1 cellular context compared by ENCODE assay signal in the genomic region with DNA sequence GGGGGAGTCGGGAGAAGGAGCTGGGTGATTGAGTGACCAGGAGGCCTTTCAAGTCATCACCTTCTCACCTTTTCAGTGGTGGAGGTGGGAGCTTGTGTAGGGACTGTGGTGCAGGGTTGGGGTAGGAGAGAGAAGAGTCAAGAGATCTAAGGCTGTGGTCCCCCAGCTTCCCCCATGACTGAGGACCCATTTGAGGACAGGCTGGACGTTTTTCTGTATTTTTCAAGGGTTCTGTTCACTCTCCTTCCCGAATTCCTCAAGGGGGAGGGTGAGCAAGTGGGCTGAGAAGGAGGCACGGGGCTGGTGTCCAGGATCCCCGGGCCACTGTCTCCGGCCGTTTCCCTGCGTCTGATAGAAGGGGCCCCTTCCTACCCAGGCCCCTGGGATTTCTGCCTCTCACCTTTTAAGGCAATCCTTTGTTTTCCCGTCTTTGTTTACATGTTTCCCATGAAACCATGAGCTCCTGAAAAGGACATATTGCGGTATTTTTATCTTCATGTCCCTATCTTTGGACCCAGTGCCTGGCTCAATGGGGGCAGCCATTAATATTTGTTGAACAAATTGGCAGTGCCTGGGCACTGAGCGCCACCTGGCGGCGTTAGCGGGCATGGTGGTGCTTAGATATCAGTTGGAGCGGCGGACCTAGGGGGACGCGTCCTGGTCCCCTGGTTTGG.
A peak's percentile ranks its signal among the peaks of the same experiment; 100 is the strongest.
TF ChIP-seq lines count a peak whose summit lies in the region.

No MANE protein-coding gene starts in this region.

TF ChIP-seq in HepG2, 621 proteins besides CTCF, POLR2A, EP300 and RAD21 (continued from another document and continues in another):
- TF ChIP-seq, protein P1, sequence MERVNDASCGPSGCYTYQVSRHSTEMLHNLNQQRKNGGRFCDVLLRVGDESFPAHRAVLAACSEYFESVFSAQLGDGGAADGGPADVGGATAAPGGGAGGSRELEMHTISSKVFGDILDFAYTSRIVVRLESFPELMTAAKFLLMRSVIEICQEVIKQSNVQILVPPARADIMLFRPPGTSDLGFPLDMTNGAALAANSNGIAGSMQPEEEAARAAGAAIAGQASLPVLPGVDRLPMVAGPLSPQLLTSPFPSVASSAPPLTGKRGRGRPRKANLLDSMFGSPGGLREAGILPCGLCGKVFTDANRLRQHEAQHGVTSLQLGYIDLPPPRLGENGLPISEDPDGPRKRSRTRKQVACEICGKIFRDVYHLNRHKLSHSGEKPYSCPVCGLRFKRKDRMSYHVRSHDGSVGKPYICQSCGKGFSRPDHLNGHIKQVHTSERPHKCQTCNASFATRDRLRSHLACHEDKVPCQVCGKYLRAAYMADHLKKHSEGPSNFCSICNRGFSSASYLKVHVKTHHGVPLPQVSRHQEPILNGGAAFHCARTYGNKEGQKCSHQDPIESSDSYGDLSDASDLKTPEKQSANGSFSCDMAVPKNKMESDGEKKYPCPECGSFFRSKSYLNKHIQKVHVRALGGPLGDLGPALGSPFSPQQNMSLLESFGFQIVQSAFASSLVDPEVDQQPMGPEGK (CRISPR knock-in tag; IDR thresholded peaks at IDR 0.05) = peak; percentile 74
- TF ChIP-seq, protein P2, sequence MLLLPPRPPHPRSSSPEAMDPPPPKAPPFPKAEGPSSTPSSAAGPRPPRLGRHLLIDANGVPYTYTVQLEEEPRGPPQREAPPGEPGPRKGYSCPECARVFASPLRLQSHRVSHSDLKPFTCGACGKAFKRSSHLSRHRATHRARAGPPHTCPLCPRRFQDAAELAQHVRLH (CRISPR knock-in tag; IDR thresholded peaks at IDR 0.05; ENCODE audit: borderline replicate concordance, low read depth) = peak; percentile 62; the same call in 1 of the 2 replicates
- TF ChIP-seq TOPORS (CRISPR knock-in tag; IDR thresholded peaks at IDR 0.05) (no peak), ZNF564 (CRISPR knock-in tag; IDR thresholded peaks at IDR 0.05) (0 out of 2 replicates have a peak, but pooled peaks have one; percentile 31), IRF2 (CRISPR knock-in tag; IDR thresholded peaks at IDR 0.05) (peak; percentile 76; the same call in 1 of the 2 replicates), MAZ (IDR thresholded peaks at IDR 0.05; ENCODE audit: borderline replicate concordance, low read depth, low read length) (0 out of 2 replicates have a peak, but pooled peaks have one; percentile 39), MAZ (CRISPR knock-in tag; IDR thresholded peaks at IDR 0.05; ENCODE audit: low read depth) (peak; percentile 59; the same call in 1 of the 2 replicates), ZBTB7A (CRISPR knock-in tag; IDR thresholded peaks at IDR 0.05) (0 out of 2 replicates have a peak, but pooled peaks have one; percentile 46), ZNF333 (CRISPR knock-in tag; IDR thresholded peaks at IDR 0.05; ENCODE audit: borderline replicate concordance) (0 out of 2 replicates have a peak, but pooled peaks have one; percentile 39), ZBTB7B (CRISPR knock-in tag; IDR thresholded peaks at IDR 0.05) (peak; percentile 40; the same call in 1 of the 2 replicates), HNF4A (CRISPR knock-in tag; IDR thresholded peaks at IDR 0.05) (peak; percentile 46), MLLT10 (CRISPR knock-in tag; IDR thresholded peaks at IDR 0.05) (no peak), SAP130 (CRISPR knock-in tag; IDR thresholded peaks at IDR 0.05; ENCODE audit: low read depth) (peak; percentile 31; the same call in 1 of the 2 replicates), ZNF235 (CRISPR knock-in tag; IDR thresholded peaks at IDR 0.05; ENCODE audit: borderline replicate concordance) (no peak), SOX5 (CRISPR knock-in tag; IDR thresholded peaks at IDR 0.05; ENCODE audit: borderline replicate concordance) (peak; percentile 15; the same call in 1 of the 2 replicates), HOXA5 (CRISPR knock-in tag; IDR thresholded peaks at IDR 0.05) (peak; percentile 61; the same call in 1 of the 2 replicates), SMC3 (IDR thresholded peaks at IDR 0.05; ENCODE audit: low read length) (peak; percentile 100), ZNF724P (CRISPR knock-in tag; IDR thresholded peaks at IDR 0.05; ENCODE audit: borderline replicate concordance) (0 out of 2 replicates have a peak, but pooled peaks have one; percentile 44), DMAP1 (CRISPR knock-in tag; IDR thresholded peaks at IDR 0.05) (no peak), ZNF883 (CRISPR knock-in tag; IDR thresholded peaks at IDR 0.05; ENCODE audit: not compliant biosample characterization) (peak; percentile 41), THAP11 (CRISPR knock-in tag; IDR thresholded peaks at IDR 0.05) (0 out of 2 replicates have a peak, but pooled peaks have one; percentile 26), ZSCAN9 (CRISPR knock-in tag; IDR thresholded peaks at IDR 0.05; ENCODE audit: borderline replicate concordance) (0 out of 2 replicates have a peak, but pooled peaks have one; percentile 37), PITX1 (CRISPR knock-in tag; IDR thresholded peaks at IDR 0.05) (0 out of 2 replicates have a peak, but pooled peaks have one; percentile 19), PTBP1 (IDR thresholded peaks at IDR 0.05; ENCODE audit: low read depth, low read length, poor library complexity, severe bottlenecking) (no peak), BORCS8-MEF2B (CRISPR knock-in tag; IDR thresholded peaks at IDR 0.05) (peak; percentile 61; the same call in 1 of the 2 replicates), ZNF619 (CRISPR knock-in tag; IDR thresholded peaks at IDR 0.05) (0 out of 2 replicates have a peak, but pooled peaks have one; percentile 38), MTA3 (CRISPR knock-in tag; IDR thresholded peaks at IDR 0.05) (no peak), ZFP36 (IDR thresholded peaks at IDR 0.05; ENCODE audit: borderline replicate concordance, low read depth, low read length, partially characterized antibody) (peak; percentile 75), KDM4B (CRISPR knock-in tag; IDR thresholded peaks at IDR 0.05) (0 out of 2 replicates have a peak, but pooled peaks have one; percentile 28), KAT8 (CRISPR knock-in tag; IDR thresholded peaks at IDR 0.05) (peak; percentile 80), KDM1A (CRISPR knock-in tag; IDR thresholded peaks at IDR 0.05) (no peak), ZNF331 (CRISPR knock-in tag; IDR thresholded peaks at IDR 0.05) (peak; percentile 50; the same call in 1 of the 2 replicates), SRF (IDR thresholded peaks at IDR 0.05; ENCODE audit: low read depth, low read length) (peak; percentile 96), POLR2G (IDR thresholded peaks at IDR 0.05; ENCODE audit: low read depth, low read length) (no peak), ZFP36L1 (CRISPR knock-in tag; IDR thresholded peaks at IDR 0.05) (0 out of 2 replicates have a peak, but pooled peaks have one; percentile 19), TARDBP (CRISPR knock-in tag; IDR thresholded peaks at IDR 0.05) (peak; percentile 54; the same call in 1 of the 2 replicates), SRSF4 (IDR thresholded peaks at IDR 0.05; ENCODE audit: low read depth, low read length, poor library complexity, severe bottlenecking) (no peak), MIXL1 (CRISPR knock-in tag; IDR thresholded peaks at IDR 0.05) (peak; percentile 67), ZNF225 (CRISPR knock-in tag; IDR thresholded peaks at IDR 0.05) (peak; percentile 41; the same call in 1 of the 2 replicates), CHD2 (IDR thresholded peaks at IDR 0.05; ENCODE audit: low read depth, low read length) (0 out of 2 replicates have a peak, but pooled peaks have one; percentile 25), MXI1 (IDR thresholded peaks at IDR 0.05; ENCODE audit: borderline replicate concordance, low read depth, low read length) (peak; percentile 32; the same call in 1 of the 3 replicates), PHF21A (CRISPR knock-in tag; IDR thresholded peaks at IDR 0.05) (no peak)
- TF ChIP-seq, protein P3, sequence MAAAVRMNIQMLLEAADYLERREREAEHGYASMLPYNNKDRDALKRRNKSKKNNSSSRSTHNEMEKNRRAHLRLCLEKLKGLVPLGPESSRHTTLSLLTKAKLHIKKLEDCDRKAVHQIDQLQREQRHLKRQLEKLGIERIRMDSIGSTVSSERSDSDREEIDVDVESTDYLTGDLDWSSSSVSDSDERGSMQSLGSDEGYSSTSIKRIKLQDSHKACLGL (CRISPR knock-in tag; IDR thresholded peaks at IDR 0.05) = peak; percentile 35; the same call in 1 of the 2 replicates
- TF ChIP-seq, protein P4, sequence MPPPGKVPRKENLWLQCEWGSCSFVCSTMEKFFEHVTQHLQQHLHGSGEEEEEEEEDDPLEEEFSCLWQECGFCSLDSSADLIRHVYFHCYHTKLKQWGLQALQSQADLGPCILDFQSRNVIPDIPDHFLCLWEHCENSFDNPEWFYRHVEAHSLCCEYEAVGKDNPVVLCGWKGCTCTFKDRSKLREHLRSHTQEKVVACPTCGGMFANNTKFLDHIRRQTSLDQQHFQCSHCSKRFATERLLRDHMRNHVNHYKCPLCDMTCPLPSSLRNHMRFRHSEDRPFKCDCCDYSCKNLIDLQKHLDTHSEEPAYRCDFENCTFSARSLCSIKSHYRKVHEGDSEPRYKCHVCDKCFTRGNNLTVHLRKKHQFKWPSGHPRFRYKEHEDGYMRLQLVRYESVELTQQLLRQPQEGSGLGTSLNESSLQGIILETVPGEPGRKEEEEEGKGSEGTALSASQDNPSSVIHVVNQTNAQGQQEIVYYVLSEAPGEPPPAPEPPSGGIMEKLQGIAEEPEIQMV (CRISPR knock-in tag; IDR thresholded peaks at IDR 0.05; ENCODE audit: low read depth) = peak; percentile 96
- TF ChIP-seq, protein P5, sequence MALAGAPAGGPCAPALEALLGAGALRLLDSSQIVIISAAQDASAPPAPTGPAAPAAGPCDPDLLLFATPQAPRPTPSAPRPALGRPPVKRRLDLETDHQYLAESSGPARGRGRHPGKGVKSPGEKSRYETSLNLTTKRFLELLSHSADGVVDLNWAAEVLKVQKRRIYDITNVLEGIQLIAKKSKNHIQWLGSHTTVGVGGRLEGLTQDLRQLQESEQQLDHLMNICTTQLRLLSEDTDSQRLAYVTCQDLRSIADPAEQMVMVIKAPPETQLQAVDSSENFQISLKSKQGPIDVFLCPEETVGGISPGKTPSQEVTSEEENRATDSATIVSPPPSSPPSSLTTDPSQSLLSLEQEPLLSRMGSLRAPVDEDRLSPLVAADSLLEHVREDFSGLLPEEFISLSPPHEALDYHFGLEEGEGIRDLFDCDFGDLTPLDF (CRISPR knock-in tag; IDR thresholded peaks at IDR 0.05) = no peak
- TF ChIP-seq, protein P6, sequence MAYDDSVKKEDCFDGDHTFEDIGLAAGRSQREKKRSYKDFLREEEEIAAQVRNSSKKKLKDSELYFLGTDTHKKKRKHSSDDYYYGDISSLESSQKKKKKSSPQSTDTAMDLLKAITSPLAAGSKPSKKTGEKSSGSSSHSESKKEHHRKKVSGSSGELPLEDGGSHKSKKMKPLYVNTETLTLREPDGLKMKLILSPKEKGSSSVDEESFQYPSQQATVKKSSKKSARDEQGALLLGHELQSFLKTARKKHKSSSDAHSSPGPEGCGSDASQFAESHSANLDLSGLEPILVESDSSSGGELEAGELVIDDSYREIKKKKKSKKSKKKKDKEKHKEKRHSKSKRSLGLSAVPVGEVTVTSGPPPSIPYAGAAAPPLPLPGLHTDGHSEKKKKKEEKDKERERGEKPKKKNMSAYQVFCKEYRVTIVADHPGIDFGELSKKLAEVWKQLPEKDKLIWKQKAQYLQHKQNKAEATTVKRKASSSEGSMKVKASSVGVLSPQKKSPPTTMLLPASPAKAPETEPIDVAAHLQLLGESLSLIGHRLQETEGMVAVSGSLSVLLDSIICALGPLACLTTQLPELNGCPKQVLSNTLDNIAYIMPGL (CRISPR knock-in tag; IDR thresholded peaks at IDR 0.05; ENCODE audit: borderline replicate concordance in 1 of 2, low read depth in 1 of 2) = peak in 1 of 2 experiments; percentile 60; a peak in 1 of 4 replicates
- TF ChIP-seq, protein P7, sequence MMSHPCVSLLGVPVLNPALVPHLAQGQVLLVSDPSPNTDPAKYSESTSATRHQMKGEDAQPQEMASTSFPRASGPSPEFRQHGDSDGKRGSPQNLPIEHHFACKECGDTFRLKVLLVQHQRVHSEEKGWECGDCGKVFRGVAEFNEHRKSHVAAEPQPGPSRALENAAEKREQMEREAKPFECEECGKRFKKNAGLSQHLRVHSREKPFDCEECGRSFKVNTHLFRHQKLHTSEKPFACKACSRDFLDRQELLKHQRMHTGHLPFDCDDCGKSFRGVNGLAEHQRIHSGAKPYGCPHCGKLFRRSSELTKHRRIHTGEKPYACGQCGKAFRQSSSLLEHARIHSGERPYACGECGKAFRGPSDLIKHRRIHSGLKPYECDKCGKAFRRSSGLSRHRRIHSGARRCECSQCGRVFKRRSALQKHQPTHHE (CRISPR knock-in tag; IDR thresholded peaks at IDR 0.05; ENCODE audit: borderline replicate concordance) = no peak
- TF ChIP-seq, protein P8, sequence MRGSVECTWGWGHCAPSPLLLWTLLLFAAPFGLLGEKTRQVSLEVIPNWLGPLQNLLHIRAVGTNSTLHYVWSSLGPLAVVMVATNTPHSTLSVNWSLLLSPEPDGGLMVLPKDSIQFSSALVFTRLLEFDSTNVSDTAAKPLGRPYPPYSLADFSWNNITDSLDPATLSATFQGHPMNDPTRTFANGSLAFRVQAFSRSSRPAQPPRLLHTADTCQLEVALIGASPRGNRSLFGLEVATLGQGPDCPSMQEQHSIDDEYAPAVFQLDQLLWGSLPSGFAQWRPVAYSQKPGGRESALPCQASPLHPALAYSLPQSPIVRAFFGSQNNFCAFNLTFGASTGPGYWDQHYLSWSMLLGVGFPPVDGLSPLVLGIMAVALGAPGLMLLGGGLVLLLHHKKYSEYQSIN (CRISPR knock-in tag; IDR thresholded peaks at IDR 0.05; ENCODE audit: borderline replicate concordance) = no peak
- TF ChIP-seq, protein P9, sequence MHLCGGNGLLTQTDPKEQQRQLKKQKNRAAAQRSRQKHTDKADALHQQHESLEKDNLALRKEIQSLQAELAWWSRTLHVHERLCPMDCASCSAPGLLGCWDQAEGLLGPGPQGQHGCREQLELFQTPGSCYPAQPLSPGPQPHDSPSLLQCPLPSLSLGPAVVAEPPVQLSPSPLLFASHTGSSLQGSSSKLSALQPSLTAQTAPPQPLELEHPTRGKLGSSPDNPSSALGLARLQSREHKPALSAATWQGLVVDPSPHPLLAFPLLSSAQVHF (CRISPR knock-in tag; IDR thresholded peaks at IDR 0.05) = 0 out of 2 replicates have a peak, but pooled peaks have one; percentile 60
- TF ChIP-seq, protein P10, sequence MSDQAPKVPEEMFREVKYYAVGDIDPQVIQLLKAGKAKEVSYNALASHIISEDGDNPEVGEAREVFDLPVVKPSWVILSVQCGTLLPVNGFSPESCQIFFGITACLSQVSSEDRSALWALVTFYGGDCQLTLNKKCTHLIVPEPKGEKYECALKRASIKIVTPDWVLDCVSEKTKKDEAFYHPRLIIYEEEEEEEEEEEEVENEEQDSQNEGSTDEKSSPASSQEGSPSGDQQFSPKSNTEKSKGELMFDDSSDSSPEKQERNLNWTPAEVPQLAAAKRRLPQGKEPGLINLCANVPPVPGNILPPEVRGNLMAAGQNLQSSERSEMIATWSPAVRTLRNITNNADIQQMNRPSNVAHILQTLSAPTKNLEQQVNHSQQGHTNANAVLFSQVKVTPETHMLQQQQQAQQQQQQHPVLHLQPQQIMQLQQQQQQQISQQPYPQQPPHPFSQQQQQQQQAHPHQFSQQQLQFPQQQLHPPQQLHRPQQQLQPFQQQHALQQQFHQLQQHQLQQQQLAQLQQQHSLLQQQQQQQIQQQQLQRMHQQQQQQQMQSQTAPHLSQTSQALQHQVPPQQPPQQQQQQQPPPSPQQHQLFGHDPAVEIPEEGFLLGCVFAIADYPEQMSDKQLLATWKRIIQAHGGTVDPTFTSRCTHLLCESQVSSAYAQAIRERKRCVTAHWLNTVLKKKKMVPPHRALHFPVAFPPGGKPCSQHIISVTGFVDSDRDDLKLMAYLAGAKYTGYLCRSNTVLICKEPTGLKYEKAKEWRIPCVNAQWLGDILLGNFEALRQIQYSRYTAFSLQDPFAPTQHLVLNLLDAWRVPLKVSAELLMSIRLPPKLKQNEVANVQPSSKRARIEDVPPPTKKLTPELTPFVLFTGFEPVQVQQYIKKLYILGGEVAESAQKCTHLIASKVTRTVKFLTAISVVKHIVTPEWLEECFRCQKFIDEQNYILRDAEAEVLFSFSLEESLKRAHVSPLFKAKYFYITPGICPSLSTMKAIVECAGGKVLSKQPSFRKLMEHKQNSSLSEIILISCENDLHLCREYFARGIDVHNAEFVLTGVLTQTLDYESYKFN (CRISPR knock-in tag; conservative IDR thresholded peaks at IDR 0.05) = 0 out of 2 replicates have a peak, but pooled peaks have one; percentile 19
